ENCODE assay signal across 20 cellular contexts in genomic region chr18:31563778-31564177, GRCh38. TPM values are rescaled to one million over a fixed set of nuclear protein-coding genes. Genes with fewer than 3 reads are reported as not detected.
DNase-seq lines count a peak whose midpoint lies in the region; ATAC-seq and TF ChIP-seq lines count a peak whose summit lies in the region.
"Had no signal": no experiment of that assay in that cellular context is flagged by ENCODE, and none has a peak within 500 bp of the region (broad histone marks: within the 10 kb centered on the region; RNA-seq: fewer than 3 reads in every experiment).

No MANE protein-coding gene starts in this region.

- DNase-seq in GM10248 (ENCODE audit: extremely low spot score) (peak; percentile 21), dorsolateral prefrontal cortex (no peak), sigmoid colon (no peak), NCI-H128 (lab: John Stamatoyannopoulos, UW; ENCODE audit: unreplicated experiment) (no peak)
- no peak for DNase-seq in stimulated activated CD4-positive, alpha-beta T cell treated with anti-CD3 and anti-CD28 coated beads, Interleukin-2, amount 100 ng/mL, for 48 hours
- DNase-seq: AML-193, body of pancreas, DMS79 treated with DMSO at 0.1 percent for 48 hours, kidney, mucosa of descending colon, NCI-H1417 treated with DMSO at 0.1 percent for 48 hours, pancreas, testis had no signal

- H3K4me1 ChIP-seq in OCI-LY1 (ENCODE audit: insufficient read depth, low read length, severe bottlenecking), result no peaks in the 10 kb centered on the region
- no peaks in the 10 kb centered on the region for H3K4me1 ChIP-seq in sigmoid colon
- H3K4me1 ChIP-seq: pancreas, SJSA1, testis had no signal

- H3K79me2 ChIP-seq in OCI-LY1 (ENCODE audit: insufficient read depth, low read length), result no peaks in the 10 kb centered on the region

- no peaks in the 10 kb centered on the region for H3K9me2 ChIP-seq in OCI-LY1 (ENCODE audit: low read depth, low read length)

- H3K4me2 ChIP-seq in OCI-LY1 (ENCODE audit: low read length), result no peak overlapping the region

- no peak for ATAC-seq in GM18502 (IDR thresholded peaks at IDR 0.05; ENCODE audit: poor library complexity, unreplicated experiment)
- ATAC-seq: body of pancreas, mucosa of descending colon, pancreas had no signal

- H3F3A ChIP-seq in OCI-LY1 (ENCODE audit: insufficient read depth, low read length), result no peaks in the 10 kb centered on the region

- TF ChIP-seq POLR2A in sigmoid colon (IDR thresholded peaks at IDR 0.05), result no peak

- no peak overlapping the region for H3K27ac ChIP-seq in 22Rv1
- H3K27ac ChIP-seq in OCI-LY1 (ENCODE audit: low read depth, low read length, poor library complexity, severe bottlenecking), result no peak overlapping the region
- no peak overlapping the region for H3K27ac ChIP-seq in dorsolateral prefrontal cortex
- no peak overlapping the region for H3K27ac ChIP-seq in sigmoid colon
- H3K27ac ChIP-seq: body of pancreas, pancreas, SJSA1, testis had no signal

- intact Hi-C loops in dorsolateral prefrontal cortex (cut with DNase I), result loop anchor here in 1 of 2 donors (5.0 to 10.0 kb wide), 2 partner anchors 159 to 261 kb away; no protein-coding TSS in a partner anchor
- intact Hi-C loops in sigmoid colon (cut with DNase I), result no loop called here

- no peaks in the 10 kb centered on the region for H4K20me1 ChIP-seq in OCI-LY1 (ENCODE audit: insufficient read depth, low read length)

- no peaks in the 10 kb centered on the region for H3K36me3 ChIP-seq in OCI-LY1 (ENCODE audit: insufficient read depth, low read length)
- no peaks in the 10 kb centered on the region for H3K36me3 ChIP-seq in sigmoid colon
- H3K36me3 ChIP-seq: pancreas, SJSA1 had no signal

- POLR2A ChIA-PET in GM10248 (lab: Yijun Ruan, JAX), result no interaction called here

- H3K27me3 ChIP-seq in OCI-LY1 (ENCODE audit: insufficient read depth, low read length) (no peaks in the 10 kb centered on the region), dorsolateral prefrontal cortex (peaks cover 0 to 17% (median 0%) of the 10 kb centered on the region in 45 donors), sigmoid colon (no peaks in the 10 kb centered on the region)
- H3K27me3 ChIP-seq: body of pancreas, pancreas, SJSA1, testis had no signal

- CTCF ChIA-PET in GM10248 (lab: Yijun Ruan, JAX), result interaction anchor here (0.7 to 4.8 kb wide), 19 partner anchors 8 to 1689 kb away, joined by 3 to 16 read pairs (median 4); no protein-coding TSS in a partner anchor

- H3K9ac ChIP-seq in OCI-LY1 (ENCODE audit: low read length), result no peak overlapping the region

- peak; percentile 45 for TF ChIP-seq CTCF in 22Rv1 (IDR thresholded peaks at IDR 0.05)
- TF ChIP-seq CTCF in GM10248 (IDR thresholded peaks at IDR 0.05; ENCODE audit: control extremely low read depth, extremely low read depth, low read depth, missing control alignments), result peak; percentile 7
- TF ChIP-seq CTCF in OCI-LY1 (IDR thresholded peaks at IDR 0.05; ENCODE audit: low read length), result 0 out of 2 replicates have a peak, but pooled peaks have one; percentile 12
- peak in 41 of 56 donors; percentile 7 to 51 (median 22) for TF ChIP-seq CTCF in dorsolateral prefrontal cortex (IDR thresholded peaks at IDR 0.05 in 54 of 56, conservative IDR thresholded peaks at IDR 0.05 in 2 of 56; ENCODE audit: low read depth in 1 of 56, partially characterized antibody in 56 of 56)
- TF ChIP-seq CTCF in sigmoid colon (IDR thresholded peaks at IDR 0.05), result no peak

- 0% methylated on average over 1 of the region's 1 CpG for WGBS in sigmoid colon, 2 donors

- TF ChIP-seq EP300 in sigmoid colon (IDR thresholded peaks at IDR 0.05), result no peak

- H3K9me3 ChIP-seq in OCI-LY1 (ENCODE audit: low read length) (no peaks in the 10 kb centered on the region), sigmoid colon (no peaks in the 10 kb centered on the region)
- H3K9me3 ChIP-seq: body of pancreas, mucosa of descending colon, pancreas, SJSA1, testis had no signal

- no peak overlapping the region for H3K4me3 ChIP-seq in OCI-LY1 (ENCODE audit: low read depth, low read length, poor library complexity, severe bottlenecking)
- H3K4me3 ChIP-seq in dorsolateral prefrontal cortex, result no peak overlapping the region
- H3K4me3 ChIP-seq in sigmoid colon, result no peak overlapping the region
- H3K4me3 ChIP-seq: body of pancreas, mucosa of descending colon, pancreas, SJSA1, testis had no signal

- H2AFZ ChIP-seq in OCI-LY1 (ENCODE audit: low read length), result no peak overlapping the region

RNA-seq across cellular contexts. Expression of gene TTR, which starts 27.9 kb away (rescaled TPM):
- 10 to 100 TPM in 2 of 120 experiments, 1 to 10 TPM in 27, under 1 TPM in 11, not detected in 80; 0.42 to 15.3 (median 1.7) TPM for total RNA-seq in dorsolateral prefrontal cortex
- under 1 TPM in 1 of 4 donors, not detected in 3; 0.82 TPM for total RNA-seq in sigmoid colon
- polyA plus RNA-seq in sigmoid colon, result 1 to 10 TPM in 1 of 3 donors, under 1 TPM in 1, not detected in 1; 0.31 to 7.2 TPM
- total RNA-seq: activated CD8-positive, alpha-beta memory T cell treated with anti-CD3 and anti-CD28 coated beads for 36 hours; endothelial cell of umbilical vein; kidney; NCI-H460; SJSA1 had no signal
- polyA plus RNA-seq: endothelial cell of umbilical vein had no signal

Comparison
In these comparisons a context has a peak if more than half of its experiments do, and no peak if none do; other contexts are left out.
1. CTCF ChIP-seq: peak in 22Rv1 (single experiment), GM10248 (single experiment), OCI-LY1 (single experiment) and dorsolateral prefrontal cortex (41 of 56); none in sigmoid colon (0 of 4).